In the genomic region with DNA sequence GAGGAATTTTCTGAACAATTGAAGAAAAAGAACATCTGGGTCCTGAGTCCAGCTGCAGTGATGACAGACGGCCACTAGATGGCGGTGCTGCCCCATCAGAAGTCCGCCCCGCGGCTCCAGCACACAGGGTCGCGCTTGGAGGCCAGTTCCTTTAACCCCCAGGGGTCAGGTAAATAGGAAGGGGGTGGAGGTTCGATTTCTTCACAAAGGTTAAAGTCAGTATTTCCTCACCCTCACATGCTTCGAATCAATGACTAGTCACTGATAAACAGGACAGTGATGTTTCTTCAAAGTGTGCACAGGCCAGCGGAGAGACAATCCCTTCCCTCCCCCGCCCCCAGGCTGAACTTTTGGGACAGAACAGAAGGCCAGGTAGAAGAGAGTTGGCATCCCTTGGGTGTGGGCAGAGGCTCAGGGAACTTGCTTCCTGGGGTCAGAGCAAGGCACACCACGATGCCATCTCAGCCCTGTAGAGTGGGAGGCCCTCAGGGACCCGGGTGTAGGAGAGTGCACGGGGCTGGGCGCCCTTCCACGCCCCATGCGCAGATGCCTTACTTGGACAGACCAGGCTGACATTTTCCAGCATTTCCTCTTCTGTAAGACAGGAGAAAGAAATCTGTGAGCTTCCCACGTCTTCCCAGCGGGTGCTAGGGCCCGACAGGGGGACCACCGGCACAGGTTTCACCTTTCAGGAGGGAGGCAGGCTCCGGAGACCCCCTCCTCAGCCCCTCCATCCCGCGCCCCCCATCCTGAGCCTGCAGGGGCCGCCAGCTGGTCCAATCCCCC, we compare ENCODE assay signal across 8 cellular contexts. TPM values are rescaled to one million over a fixed set of nuclear protein-coding genes. Genes with fewer than 3 reads are reported as not detected.
DNase-seq lines count a peak whose midpoint lies in the region; ATAC-seq and TF ChIP-seq lines count a peak whose summit lies in the region.

No MANE protein-coding gene starts in this region.

- CTCF ChIA-PET in naive thymus-derived CD4-positive, alpha-beta T cell (lab: Charles Lee) = interaction anchor here (1.1 to 2.2 kb wide), 2 partner anchors 9 to 11 kb away, joined by 5 to 9 read pairs; no protein-coding TSS in a partner anchor

- TF ChIP-seq CTCF in fibroblast of mammary gland (conservative IDR thresholded peaks at IDR 0.05; ENCODE audit: control insufficient read depth, insufficient read depth, low read depth, low read length) = peak; percentile 96

- H3K27ac ChIP-seq in naive thymus-derived CD4-positive, alpha-beta T cell (ENCODE audit: low read depth, low read length) = no peak overlapping the region

- H3K36me3 ChIP-seq in naive thymus-derived CD4-positive, alpha-beta T cell (ENCODE audit: control insufficient read depth in 2 of 3, insufficient read depth in 3 of 3, low read length in 3 of 3) = no peaks in the 10 kb centered on the region

- H3K4me1 ChIP-seq in naive thymus-derived CD4-positive, alpha-beta T cell (ENCODE audit: control insufficient read depth in 2 of 2, insufficient read depth in 2 of 2, low read length in 2 of 2) = no peaks in the 10 kb centered on the region

- H3K27me3 ChIP-seq in naive thymus-derived CD4-positive, alpha-beta T cell (ENCODE audit: control insufficient read depth in 2 of 2, insufficient read depth in 2 of 2, low read length in 2 of 2) = no peaks in the 10 kb centered on the region

- H3K4me1 Mint-ChIP-seq in activated T-cell treated with anti-CD3 and anti-CD28 coated beads, Interleukin-2, amount 50 U/mL, for 24 hours (ENCODE audit: low read depth) = peaks cover 4% of the 10 kb centered on the region
- H3K4me1 Mint-ChIP-seq in naive thymus-derived CD4-positive, alpha-beta T cell = peaks cover 3 to 8% (median 5%) of the 10 kb centered on the region in 7 donors

- peaks cover 46% of the 10 kb centered on the region for H3K27me3 Mint-ChIP-seq in activated T-cell treated with anti-CD3 and anti-CD28 coated beads, Interleukin-2, amount 50 U/mL, for 24 hours
- peaks cover 19 to 55% (median 41%) of the 10 kb centered on the region in 5 donors for H3K27me3 Mint-ChIP-seq in naive thymus-derived CD4-positive, alpha-beta T cell

- intact Hi-C loops in naive thymus-derived CD4-positive, alpha-beta T cell (cut with micrococcal nuclease) = loop anchor here (1.0 kb wide), 2 partner anchors 75 to 274 kb away; no protein-coding TSS in a partner anchor

- H3K4me3 ChIP-seq in fibroblast of mammary gland (ENCODE audit: control insufficient read depth, low read depth, low read length) = no peak overlapping the region
- no peak overlapping the region for H3K4me3 ChIP-seq in naive thymus-derived CD4-positive, alpha-beta T cell (ENCODE audit: low read length)

- H3K9me3 ChIP-seq in naive thymus-derived CD4-positive, alpha-beta T cell (ENCODE audit: control insufficient read depth in 2 of 3, low read length in 3 of 3) = no peaks in the 10 kb centered on the region

- DNase-seq in AG08395 (ENCODE audit: low spot score) = peak; percentile 67
- peak; percentile 22 for DNase-seq in NCI-H524 treated with DMSO at 0.1 percent for 48 hours (lab: John Stamatoyannopoulos, UW)
- peak; percentile 74 for DNase-seq in activated T-cell treated with anti-CD3 and anti-CD28 coated beads, Interleukin-2, amount 50 U/mL, for 24 hours
- DNase-seq in fibroblast of mammary gland (ENCODE audit: low read depth) = peak; percentile 42
- peak; percentile 5 to 55 (median 35) for DNase-seq in naive thymus-derived CD4-positive, alpha-beta T cell
- peak; percentile 65 for DNase-seq in stimulated activated naive CD8-positive, alpha-beta T cell treated with anti-CD3 and anti-CD28 coated beads, Interleukin-15, Interleukin-2, amounts not matched to agents 100 U/mL and 50 U/mL, for 24 hours

- no peaks in the 10 kb centered on the region for H3K36me3 Mint-ChIP-seq in activated T-cell treated with anti-CD3 and anti-CD28 coated beads, Interleukin-2, amount 50 U/mL, for 24 hours (ENCODE audit: low read depth)
- no peaks in the 10 kb centered on the region for H3K36me3 Mint-ChIP-seq in naive thymus-derived CD4-positive, alpha-beta T cell

- H3K27ac Mint-ChIP-seq in activated T-cell treated with anti-CD3 and anti-CD28 coated beads, Interleukin-2, amount 50 U/mL, for 24 hours = no peak overlapping the region
- H3K27ac Mint-ChIP-seq in naive thymus-derived CD4-positive, alpha-beta T cell = no peak overlapping the region

- POLR2A ChIA-PET in naive thymus-derived CD4-positive, alpha-beta T cell (lab: Charles Lee) = no interaction called here

- peak; percentile 88 for ATAC-seq in GM18511 (IDR thresholded peaks at IDR 0.05; ENCODE audit: unreplicated experiment)
- ATAC-seq in HG03045 (IDR thresholded peaks at IDR 0.05; ENCODE audit: unreplicated experiment) = peak; percentile 70
- ATAC-seq in naive thymus-derived CD4-positive, alpha-beta T cell = peak; percentile 63
- ATAC-seq in stimulated activated naive CD8-positive, alpha-beta T cell treated with anti-CD3 and anti-CD28 coated beads, Interleukin-15, Interleukin-2, amounts not matched to agents 100 U/mL and 50 U/mL, for 24 hours = peak; percentile 50

- peak overlapping the region; percentile 42 for H3K4me3 Mint-ChIP-seq in activated T-cell treated with anti-CD3 and anti-CD28 coated beads, Interleukin-2, amount 50 U/mL, for 24 hours
- peak overlapping the region in 8 of 10 donors; percentile 0 to 61 (median 21) for H3K4me3 Mint-ChIP-seq in naive thymus-derived CD4-positive, alpha-beta T cell

- H3K9me3 Mint-ChIP-seq in activated T-cell treated with anti-CD3 and anti-CD28 coated beads, Interleukin-2, amount 50 U/mL, for 24 hours = no peaks in the 10 kb centered on the region
- no peaks in the 10 kb centered on the region for H3K9me3 Mint-ChIP-seq in naive thymus-derived CD4-positive, alpha-beta T cell

RNA-seq across cellular contexts. Expression of a gene that starts 0.7 kb away (rescaled TPM):
- not detected for total RNA-seq in naive thymus-derived CD4-positive, alpha-beta T cell
- polyA plus RNA-seq in naive thymus-derived CD4-positive, alpha-beta T cell = not detected

Comparison
In these comparisons a context has a peak if more than half of its experiments do, and no peak if none do; other contexts are left out.
1. DNase-seq: peak in every context shown above with its lines; median percentile 74 in activated T-cell treated with anti-CD3 and anti-CD28 coated beads, Interleukin-2, amount 50 U/mL, for 24 hours; 67 in AG08395; 65 in stimulated activated naive CD8-positive, alpha-beta T cell treated with anti-CD3 and anti-CD28 coated beads, Interleukin-15, Interleukin-2, amounts not matched to agents 100 U/mL and 50 U/mL, for 24 hours; 42 in fibroblast of mammary gland; 35 in naive thymus-derived CD4-positive, alpha-beta T cell; 22 in NCI-H524 treated with DMSO at 0.1 percent for 48 hours.